ENCODE assay signal across 15 cellular contexts in the genomic region with DNA sequence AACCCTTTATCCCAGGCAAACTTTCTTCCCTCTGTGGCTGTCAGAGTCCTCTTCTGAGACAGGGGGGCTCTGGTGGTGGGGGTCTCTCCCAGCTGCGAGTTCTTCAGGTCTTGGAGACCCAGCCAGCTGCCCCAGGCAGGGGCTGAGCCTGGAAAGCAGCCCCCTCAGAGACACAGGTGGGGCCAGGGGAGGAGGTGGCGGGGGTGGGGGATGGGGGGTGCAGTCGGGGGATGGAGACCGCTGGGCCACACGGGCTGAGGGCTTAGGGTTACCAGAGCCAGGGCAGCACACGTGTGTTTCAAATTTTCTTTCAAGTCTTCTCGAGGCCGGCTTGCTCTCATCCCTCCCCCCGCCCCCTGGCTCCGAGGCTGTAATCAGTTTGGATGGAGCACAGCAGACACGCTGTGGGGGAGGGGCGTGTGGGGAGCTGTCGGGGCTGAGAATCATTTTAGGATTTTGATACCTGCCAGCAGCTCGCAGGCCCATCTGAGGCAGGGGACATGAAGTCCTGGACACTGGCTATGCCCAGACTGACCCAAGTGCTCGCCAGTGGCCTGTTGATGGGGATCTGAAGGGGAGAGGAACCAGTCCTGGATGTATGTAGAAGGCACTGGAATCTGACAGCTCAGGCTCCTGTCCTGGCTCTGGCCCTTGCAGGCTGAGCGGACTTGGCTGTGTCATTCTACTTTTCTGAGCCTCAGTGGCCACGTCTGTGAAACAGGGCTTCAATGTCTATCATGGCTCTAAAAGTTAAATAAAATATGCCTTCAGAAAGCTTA.
"Had no signal": no experiment of that assay in that cellular context is flagged by ENCODE, and none has a peak within 500 bp of the region (broad histone marks: within the 10 kb centered on the region; RNA-seq: fewer than 3 reads in every experiment).

No MANE protein-coding gene starts in this region.

- DNase-seq: activated CD4-positive, alpha-beta T cell treated with anti-CD3 and anti-CD28 coated beads for 1 hour; activated CD4-positive, alpha-beta T cell treated with anti-CD3 and anti-CD28 coated beads, Interleukin-2, amount 50 U/mL, for 4 hours; activated naive CD4-positive, alpha-beta T cell; body of pancreas; central memory CD4-positive, alpha-beta T cell; colonic mucosa; effector CD4-positive, alpha-beta T cell; gastrocnemius medialis; immature natural killer cell; natural killer cell; nucleus accumbens; stimulated activated naive B cell treated with anti-CD40 and anti-IgM and Interleukin-4, amounts not matched to agents 10 μg/mL and 1 μg/mL and 100 μg/mL, for 72 hours had no signal

- H3K36me3 ChIP-seq: colonic mucosa, gastrocnemius medialis, heart left ventricle, thoracic aorta, upper lobe of left lung had no signal

- ATAC-seq: body of pancreas; gastrocnemius medialis; natural killer cell; stimulated activated naive B cell treated with anti-CD40 and anti-IgM and Interleukin-4, amounts not matched to agents 10 μg/mL and 1 μg/mL and 100 μg/mL, for 72 hours had no signal

- H3K4me3 ChIP-seq: body of pancreas, colonic mucosa, gastrocnemius medialis, heart left ventricle, thoracic aorta, upper lobe of left lung had no signal

- H3K27me3 ChIP-seq: body of pancreas, colonic mucosa, upper lobe of left lung had no signal

- H3K4me1 ChIP-seq: body of pancreas, colonic mucosa, gastrocnemius medialis had no signal

- H3K27ac ChIP-seq: body of pancreas, colonic mucosa, gastrocnemius medialis, heart left ventricle, thoracic aorta, upper lobe of left lung had no signal
